In the genomic region with DNA sequence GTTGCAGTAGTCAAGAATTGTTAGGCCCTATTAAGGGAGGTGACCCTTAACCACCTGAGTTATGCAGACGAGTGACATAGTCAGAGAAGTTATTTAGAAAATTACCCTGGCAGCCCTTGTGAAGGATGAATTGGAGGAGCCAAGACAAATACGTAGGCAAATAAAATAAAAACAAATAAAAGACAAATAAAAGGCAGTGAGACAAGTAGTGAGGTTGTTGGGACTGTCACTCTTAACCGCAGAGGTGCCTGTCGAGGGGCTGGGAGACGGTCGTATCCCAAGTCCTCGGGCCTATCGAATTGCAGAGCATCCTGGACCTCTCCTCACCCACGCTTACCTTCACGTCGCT, we compare ENCODE assay signal across 8 cellular contexts. TPM values are rescaled to one million over a fixed set of nuclear protein-coding genes. Genes with fewer than 3 reads are reported as not detected.
A peak's percentile ranks its signal among the peaks of the same experiment; 100 is the strongest.
DNase-seq lines count a peak whose midpoint lies in the region; ATAC-seq and TF ChIP-seq lines count a peak whose summit lies in the region.

No MANE protein-coding gene starts in this region.

- peak overlapping the region; percentile 75 for H3K4me2 ChIP-seq in Karpas-422 (ENCODE audit: low read depth, low read length, poor library complexity, severe bottlenecking)
- H3K4me2 ChIP-seq in osteoblast (ENCODE audit: insufficient read depth, low read length), result peak overlapping the region; percentile 58

- no peaks in the 10 kb centered on the region for H3K9me3 ChIP-seq in Karpas-422 (ENCODE audit: low read length)
- H3K9me3 ChIP-seq in osteoblast (ENCODE audit: low read depth, low read length), result no peaks in the 10 kb centered on the region
- H3K9me3 ChIP-seq in MG63, result no peaks in the 10 kb centered on the region

- H3K27ac ChIP-seq in Karpas-422 (ENCODE audit: low read length) (no peak overlapping the region), osteoblast (ENCODE audit: low read depth, low read length) (no peak overlapping the region)

- H3K36me3 ChIP-seq in Karpas-422 (ENCODE audit: insufficient read depth, low read length) (no peaks in the 10 kb centered on the region), osteoblast (ENCODE audit: insufficient read depth, low read length) (no peaks in the 10 kb centered on the region), MG63 (no peaks in the 10 kb centered on the region)

- peaks cover 11% of the 10 kb centered on the region for H3K4me1 Mint-ChIP-seq in CD14-positive monocyte

- no peaks in the 10 kb centered on the region for H3K36me3 Mint-ChIP-seq in CD14-positive monocyte

- H3K79me2 ChIP-seq in Karpas-422 (ENCODE audit: low read length), result no peaks in the 10 kb centered on the region
- H3K79me2 ChIP-seq in osteoblast (ENCODE audit: insufficient read depth, low read length), result no peaks in the 10 kb centered on the region

- H2AFZ ChIP-seq in Karpas-422 (ENCODE audit: low read length) (peak overlapping the region; percentile 19; the same call in 1 of the 2 replicates), osteoblast (ENCODE audit: low read length) (peak overlapping the region; percentile 94)

- no peak for TF ChIP-seq CTCF in CD14-positive monocyte (IDR thresholded peaks at IDR 0.05)
- no peak for TF ChIP-seq CTCF in epithelial cell of esophagus (IDR thresholded peaks at IDR 0.05; ENCODE audit: insufficient read depth, low read depth, low read length, missing control alignments)
- no peak for TF ChIP-seq CTCF in osteoblast (IDR thresholded peaks at IDR 0.05; ENCODE audit: extremely low read depth, low read depth, low read length)

- H3K4me3 Mint-ChIP-seq in CD14-positive monocyte, result peak overlapping the region; percentile 70 to 92

- no peaks in the 10 kb centered on the region for H3K9me2 ChIP-seq in Karpas-422 (replicated peaks; ENCODE audit: insufficient read depth, low read length)

- H3K9ac ChIP-seq in Karpas-422 (ENCODE audit: low read length), result peak overlapping the region; percentile 57

- POLR2A ChIA-PET in HEK293T (lab: Yijun Ruan, JAX), result interaction anchor here (0.6 to 1.9 kb wide), 5 partner anchors 12 to 463 kb away, joined by 3 to 16 read pairs (median 3); partner anchors contain the start of gene ZC4H2

- ATAC-seq in HG03045 (IDR thresholded peaks at IDR 0.05; ENCODE audit: unreplicated experiment), result no peak

- peak overlapping the region in 1 of 7 donors; percentile 76 for H3K27ac Mint-ChIP-seq in CD14-positive monocyte

- peaks cover 7% of the 10 kb centered on the region; the same call in 1 of the 2 replicates for H3K4me1 ChIP-seq in Karpas-422 (ENCODE audit: low read length)
- H3K4me1 ChIP-seq in osteoblast (ENCODE audit: insufficient read depth, low read length), result no peaks in the 10 kb centered on the region

- no peaks in the 10 kb centered on the region for H3K27me3 ChIP-seq in Karpas-422 (ENCODE audit: low read length)
- H3K27me3 ChIP-seq in osteoblast (ENCODE audit: insufficient read depth, low read length), result no peaks in the 10 kb centered on the region
- no peaks in the 10 kb centered on the region for H3K27me3 ChIP-seq in MG63

- intact Hi-C loops in CD14-positive monocyte (cut with micrococcal nuclease), result no loop called here

- no peak for DNase-seq in CD14-positive monocyte (ENCODE audit: low spot score)
- DNase-seq in Karpas-422, result no peak
- DNase-seq in epithelial cell of esophagus (ENCODE audit: low read depth), result no peak
- no peak for DNase-seq in osteoblast (ENCODE audit: insufficient read length, low spot score, missing footprints)
- no peak for DNase-seq in HEK293T (ENCODE audit: extremely low spot score)
- DNase-seq in epidermal melanocyte (ENCODE audit: insufficient read length, low spot score), result no peak
- no peak for DNase-seq in MG63

- peaks cover 0 to 4% (median 0%) of the 10 kb centered on the region in 7 donors for H3K9me3 Mint-ChIP-seq in CD14-positive monocyte

- peak overlapping the region; percentile 65 for H3K4me3 ChIP-seq in Karpas-422 (ENCODE audit: low read length)
- peak overlapping the region; percentile 20 for H3K4me3 ChIP-seq in epithelial cell of esophagus (ENCODE audit: low read length)
- peak overlapping the region; percentile 69 for H3K4me3 ChIP-seq in osteoblast (ENCODE audit: insufficient read depth, low read length)
- H3K4me3 ChIP-seq in MG63, result no peak overlapping the region

- peaks cover 4 to 6% (median 6%) of the 10 kb centered on the region in 3 donors for H3K27me3 Mint-ChIP-seq in CD14-positive monocyte (ENCODE audit: low read depth in 3 of 3)

- H4K20me1 ChIP-seq in Karpas-422 (ENCODE audit: insufficient read depth, low read depth, low read length) (no peaks in the 10 kb centered on the region), osteoblast (ENCODE audit: insufficient read depth, low read length) (no peaks in the 10 kb centered on the region)

- CTCF ChIA-PET in HEK293T (lab: Yijun Ruan, JAX), result no interaction called here

TF ChIP-seq in HEK293T, 16 proteins besides CTCF, POLR2A, EP300 and RAD21:
- no peak for TF ChIP-seq SUZ12 (IDR thresholded peaks at IDR 0.05)
- no peak for TF ChIP-seq TARDBP (IDR thresholded peaks at IDR 0.05)
- no peak for TF ChIP-seq L3MBTL2 (conservative IDR thresholded peaks at IDR 0.05)
- TF ChIP-seq PKNOX1 (IDR thresholded peaks at IDR 0.05), result no peak; the same call in 1 of the 2 replicates

RNA-seq across cellular contexts. Expression of gene ZC3H12B, which starts 0.4 kb away (rescaled TPM):
- not detected for polyA plus RNA-seq in CD14-positive monocyte
- total RNA-seq in Karpas-422 (2014; rRNA removed; shearing (Covaris generic); ENCODE audit: low replicate concordance), result 0.43 and 0.97 TPM in 2 replicates
- 1.1 and 1.8 TPM in 2 replicates for total RNA-seq in osteoblast
- not detected in 2 replicates for total RNA-seq in MG63 (2014; rRNA removed; shearing (Covaris generic); ENCODE audit: low replicate concordance)

RNA-seq across cellular contexts. Expression of gene ZC4H2, which starts 58.0 kb away (rescaled TPM):
- polyA plus RNA-seq in CD14-positive monocyte, result 1 to 10 TPM; 1.9 to 2.9 TPM
- total RNA-seq in Karpas-422 (2014; rRNA removed; shearing (Covaris generic); ENCODE audit: low replicate concordance), result 2.4 and 13.3 TPM in 2 replicates
- 8.0 and 11.6 TPM in 2 replicates for total RNA-seq in osteoblast
- 1.4 and 1.7 TPM in 2 replicates for total RNA-seq in MG63 (2014; rRNA removed; shearing (Covaris generic); ENCODE audit: low replicate concordance)
